Comparison of ENCODE assay signal across 22 cellular contexts in genomic region chr3:62027796-62028195, GRCh38.
"Had no signal": no experiment of that assay in that cellular context is flagged by ENCODE, and none has a peak within 500 bp of the region (broad histone marks: within the 10 kb centered on the region; RNA-seq: fewer than 3 reads in every experiment).

No MANE protein-coding gene starts in this region.

- H3K27me3 ChIP-seq: sigmoid colon, stomach, uterus had no signal

- H3K9me3 ChIP-seq: left ventricle myocardium inferior, sigmoid colon, stomach, uterus had no signal

- H3K4me3 Mint-ChIP-seq: activated T-cell treated with anti-CD3 and anti-CD28 coated beads, Interleukin-2, amount 50 U/mL, for 24 hours; activated T-helper 17 cell treated with anti-CD3 and anti-CD28 coated beads, Interleukin-2, amount 50 U/mL, for 72 hours; mesothelial cell of epicardium; natural killer cell treated with Interleukin-12 subunit alpha and Interleukin-12 subunit beta and Interleukin-15 and Interleukin-18, amount 100 ng/mL, for 72 hours; stimulated activated memory B cell treated with anti-CD40 and anti-IgM and Interleukin-4, amounts not matched to agents 10 μg/mL and 1 μg/mL and 100 μg/mL, for 72 hours had no signal

- H3K4me3 ChIP-seq: coronary artery, left ventricle myocardium inferior, sigmoid colon, smooth muscle cell, stomach, uterus had no signal

- DNase-seq: activated CD4-positive, alpha-beta T cell treated with anti-CD3 and anti-CD28 coated beads, Interleukin-2, amount 50 U/mL, for 4 hours; activated CD8-positive, alpha-beta memory T cell treated with anti-CD3 and anti-CD28 coated beads for 24 hours; activated CD8-positive, alpha-beta memory T cell treated with anti-CD3 and anti-CD28 coated beads, Interleukin-2, amount 50 U/mL, for 4 hours; activated T-cell treated with anti-CD3 and anti-CD28 coated beads, Interleukin-2, amount 50 U/mL, for 24 hours; aorta; cerebellar nuclear complex; hippocampal formation; left ventricle myocardium inferior; sigmoid colon; stimulated activated CD4-positive, alpha-beta T cell treated with anti-CD3 and anti-CD28 coated beads, Interleukin-15, amount 100 ng/mL, for 24 hours; stomach; T-helper 1 cell; trophoblast cell; uterus had no signal

- H3K27ac Mint-ChIP-seq: activated naive CD4-positive, alpha-beta T cell treated with anti-CD3 and anti-CD28 coated beads, Interleukin-2, amount 50 U/mL, for 72 hours; activated T-cell treated with anti-CD3 and anti-CD28 coated beads, Interleukin-2, amount 50 U/mL, for 24 hours; activated T-helper 17 cell treated with anti-CD3 and anti-CD28 coated beads, Interleukin-2, amount 50 U/mL, for 72 hours; mesothelial cell of epicardium; natural killer cell treated with Interleukin-12 subunit alpha and Interleukin-12 subunit beta and Interleukin-15 and Interleukin-18, amount 100 ng/mL, for 72 hours; stimulated activated memory B cell treated with anti-CD40 and anti-IgM and Interleukin-4, amounts not matched to agents 10 μg/mL and 1 μg/mL and 100 μg/mL, for 72 hours had no signal

- H3K36me3 ChIP-seq: left ventricle myocardium inferior, sigmoid colon, stomach, uterus had no signal

- H3K27ac ChIP-seq: coronary artery, left ventricle myocardium inferior, parathyroid adenoma, stomach, uterus had no signal

- H3K9me3 Mint-ChIP-seq: activated T-cell treated with anti-CD3 and anti-CD28 coated beads, Interleukin-2, amount 50 U/mL, for 24 hours; mesothelial cell of epicardium; stimulated activated memory B cell treated with anti-CD40 and anti-IgM and Interleukin-4, amounts not matched to agents 10 μg/mL and 1 μg/mL and 100 μg/mL, for 72 hours had no signal

- H3K27me3 Mint-ChIP-seq: activated T-cell treated with anti-CD3 and anti-CD28 coated beads, Interleukin-2, amount 50 U/mL, for 24 hours; stimulated activated memory B cell treated with anti-CD40 and anti-IgM and Interleukin-4, amounts not matched to agents 10 μg/mL and 1 μg/mL and 100 μg/mL, for 72 hours had no signal

- H3K4me1 Mint-ChIP-seq: activated T-helper 17 cell treated with anti-CD3 and anti-CD28 coated beads, Interleukin-2, amount 50 U/mL, for 72 hours; stimulated activated memory B cell treated with anti-CD40 and anti-IgM and Interleukin-4, amounts not matched to agents 10 μg/mL and 1 μg/mL and 100 μg/mL, for 72 hours had no signal

- H3K4me1 ChIP-seq: uterus had no signal

- H3K36me3 Mint-ChIP-seq: activated naive CD4-positive, alpha-beta T cell treated with anti-CD3 and anti-CD28 coated beads, Interleukin-2, amount 50 U/mL, for 72 hours; mesothelial cell of epicardium; natural killer cell treated with Interleukin-12 subunit alpha and Interleukin-12 subunit beta and Interleukin-15 and Interleukin-18, amount 100 ng/mL, for 72 hours; stimulated activated memory B cell treated with anti-CD40 and anti-IgM and Interleukin-4, amounts not matched to agents 10 μg/mL and 1 μg/mL and 100 μg/mL, for 72 hours had no signal

- ATAC-seq: activated naive CD4-positive, alpha-beta T cell treated with anti-CD3 and anti-CD28 coated beads, Interleukin-2, amount 50 U/mL, for 72 hours; activated T-helper 17 cell treated with anti-CD3 and anti-CD28 coated beads, Interleukin-2, amount 50 U/mL, for 72 hours; natural killer cell treated with Interleukin-12 subunit alpha and Interleukin-12 subunit beta and Interleukin-15 and Interleukin-18, amount 100 ng/mL, for 72 hours; stimulated activated memory B cell treated with anti-CD40 and anti-IgM and Interleukin-4, amounts not matched to agents 10 μg/mL and 1 μg/mL and 100 μg/mL, for 72 hours had no signal
